In the genomic region with DNA sequence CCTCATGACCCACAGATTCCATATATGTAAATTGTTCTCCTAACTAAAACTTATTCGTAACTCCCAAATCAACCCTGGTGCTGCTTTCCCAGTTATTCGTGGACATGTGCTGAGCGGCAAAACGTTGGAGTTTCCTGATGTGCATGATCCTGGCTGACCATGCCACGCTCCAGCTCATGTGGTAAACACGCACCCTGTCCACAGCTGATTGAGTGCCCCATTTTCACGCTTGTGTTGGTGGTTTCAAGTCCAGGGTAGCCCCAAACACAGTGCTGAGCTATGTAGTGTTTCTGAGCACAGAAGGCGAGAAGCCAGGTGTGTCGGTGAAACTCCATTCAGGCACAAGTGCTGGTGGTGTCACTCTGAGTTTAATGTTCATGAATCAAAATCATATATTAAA, we compare ENCODE assay signal across 17 cellular contexts. TPM values are rescaled to one million over a fixed set of nuclear protein-coding genes. Genes with fewer than 3 reads are reported as not detected.
A peak's percentile ranks its signal among the peaks of the same experiment; 100 is the strongest.
DNase-seq lines count a peak whose midpoint lies in the region; ATAC-seq and TF ChIP-seq lines count a peak whose summit lies in the region.
"Had no signal": no experiment of that assay in that cellular context is flagged by ENCODE, and none has a peak within 500 bp of the region (broad histone marks: within the 10 kb centered on the region; RNA-seq: fewer than 3 reads in every experiment).

No MANE protein-coding gene starts in this region.

- no peak for TF ChIP-seq RAD21 in IMR-90 (IDR thresholded peaks at IDR 0.05; ENCODE audit: low read length)

- H3K18ac ChIP-seq in IMR-90 (ENCODE audit: low read depth, low read length): no peak overlapping the region

- H2BK20ac ChIP-seq in IMR-90 (ENCODE audit: low read depth, low read length): no peak overlapping the region

- no peak overlapping the region for H4K91ac ChIP-seq in IMR-90 (ENCODE audit: insufficient read depth, low read depth, low read length)

- no peak overlapping the region for H3K56ac ChIP-seq in IMR-90 (ENCODE audit: extremely low read depth, insufficient read depth, low read length)

- H4K20me1 ChIP-seq in IMR-90 (ENCODE audit: insufficient read depth, low read length): no peaks in the 10 kb centered on the region

- H3K4me1 ChIP-seq in IMR-90 (ENCODE audit: control insufficient read depth, insufficient read depth, low read length) (no peaks in the 10 kb centered on the region), lung (ENCODE audit: control insufficient read depth in 2 of 2, insufficient read depth in 2 of 2, low read length in 2 of 2) (no peaks in the 10 kb centered on the region)

- no peak overlapping the region for H3K4me3 Mint-ChIP-seq in endothelial cell (ENCODE audit: unreplicated experiment)
- H3K4me3 Mint-ChIP-seq: CD4-positive, alpha-beta memory T cell; HFFc6 had no signal

- TF ChIP-seq POLR2A in IMR-90 (IDR thresholded peaks at IDR 0.05; ENCODE audit: low read depth, low read length): no peak

- H3K9me3 ChIP-seq in IMR-90 (ENCODE audit: control insufficient read depth, insufficient read depth, low read length) (peaks cover 3% of the 10 kb centered on the region), lung (ENCODE audit: control insufficient read depth in 2 of 2, insufficient read depth in 1 of 2, low read length in 1 of 2) (peaks cover 0 to 1% of the 10 kb centered on the region in 2 donors)
- H3K9me3 ChIP-seq: HAP-1 had no signal

- no peak overlapping the region for H2BK120ac ChIP-seq in IMR-90 (ENCODE audit: low read depth, low read length)

- H3K27me3 Mint-ChIP-seq in endothelial cell (ENCODE audit: unreplicated experiment): no peaks in the 10 kb centered on the region

- ATAC-seq in IMR-90 (ENCODE audit: low read depth) (no peak), lung (ENCODE audit: insufficient read depth, low FRiP score) (no peak)

- no peak overlapping the region for H4K5ac ChIP-seq in IMR-90 (ENCODE audit: low read depth, low read length)

- H3K4me3 ChIP-seq in IMR-90 (ENCODE audit: insufficient read depth, low read depth, low read length) (no peak overlapping the region), lung (no peak overlapping the region), brain microvascular endothelial cell (ENCODE audit: low read depth, low read length) (no peak overlapping the region)
- H3K4me3 ChIP-seq: HAP-1 had no signal

- dilution Hi-C loops in IMR-90 (cut with HindIII; ENCODE audit: low sequenced_read_pairs, unreplicated experiment): no loop called here

- no peak overlapping the region for H3K14ac ChIP-seq in IMR-90 (replicated peaks; ENCODE audit: low read depth, low read length)

- intact Hi-C loops in IMR-90 (cut with micrococcal nuclease): no loop called here
- intact Hi-C loops in posterior vena cava (cut with DNase I): loop anchor here in 1 of 2 donors (5.0 kb wide), 1 partner anchor 647 kb away; no protein-coding TSS in a partner anchor

- TF ChIP-seq CTCF in IMR-90 (conservative IDR thresholded peaks at IDR 0.05; ENCODE audit: low read depth, low read length) (no peak), lung (IDR thresholded peaks at IDR 0.05; ENCODE audit: control extremely low read depth, extremely low read depth) (no peak), brain microvascular endothelial cell (IDR thresholded peaks at IDR 0.05; ENCODE audit: low read depth, low read length, missing control alignments) (no peak), endothelial cell (IDR thresholded peaks at IDR 0.05; ENCODE audit: unreplicated experiment) (no peak)

- H3K27ac Mint-ChIP-seq in endothelial cell (ENCODE audit: unreplicated experiment): no peak overlapping the region
- H3K27ac Mint-ChIP-seq: CD4-positive, alpha-beta memory T cell; HFFc6 had no signal

- H2AFZ ChIP-seq in IMR-90 (replicated peaks; ENCODE audit: low read length, poor library complexity): peak overlapping the region; percentile 48

- H4K8ac ChIP-seq in IMR-90 (ENCODE audit: low read depth in 2 of 2, low read length in 2 of 2): no peak overlapping the region

- in situ Hi-C loops in IMR-90 (cut with MboI; ENCODE audit: low sequenced_read_pairs): loop anchor here (5.0 to 10.0 kb wide), 4 partner anchors 514 to 1164 kb away; partner anchors contain the start of gene MYLK4
- in situ Hi-C loops in brain microvascular endothelial cell (cut with HindIII; ENCODE audit: low pct_ligation_motif_present, low sequenced_read_pairs): no loop called here

- H2AK9ac ChIP-seq in IMR-90 (replicated peaks; ENCODE audit: low read depth, low read length, poor library complexity): no peak overlapping the region

- H3K4me1 Mint-ChIP-seq in endothelial cell (ENCODE audit: unreplicated experiment): peaks cover 3% of the 10 kb centered on the region
- H3K4me1 Mint-ChIP-seq: CD4-positive, alpha-beta memory T cell had no signal

- H3K27ac ChIP-seq in IMR-90 (ENCODE audit: insufficient read depth, low read length): no peak overlapping the region
- H3K27ac ChIP-seq in lung (ENCODE audit: low read depth in 1 of 2, low read length in 1 of 2): no peak overlapping the region
- H3K27ac ChIP-seq in brain microvascular endothelial cell: no peak overlapping the region

- H2BK15ac ChIP-seq in IMR-90 (ENCODE audit: low read depth, low read length): no peak overlapping the region

- H2BK5ac ChIP-seq in IMR-90 (ENCODE audit: low read depth, low read length, poor library complexity, severe bottlenecking): no peak overlapping the region

- no peaks in the 10 kb centered on the region for H3K9me1 ChIP-seq in IMR-90 (ENCODE audit: insufficient read depth, low read length)

- H3K79me1 ChIP-seq in IMR-90 (ENCODE audit: low read depth in 1 of 2, low read length in 2 of 2): no peaks in the 10 kb centered on the region

- CTCF ChIA-PET in IMR-90 (lab: Yijun Ruan, JAX): no interaction called here

- no peak overlapping the region for H3K23ac ChIP-seq in IMR-90 (ENCODE audit: low read depth, low read length)

- no peaks in the 10 kb centered on the region for H3K9me3 Mint-ChIP-seq in endothelial cell (ENCODE audit: unreplicated experiment)
- H3K9me3 Mint-ChIP-seq: CD4-positive, alpha-beta memory T cell; HFFc6 had no signal

- H2AK5ac ChIP-seq in IMR-90 (ENCODE audit: low read depth, low read length): no peak overlapping the region

- WGBS in IMR-90 (ENCODE audit: extremely low coverage in 2 of 2, insufficient read length in 1 of 2), 2 experiments: 80% methylated on average over 2 of the region's 9 CpGs; no CpG with 5 or more reads in 1 of the 2 experiments
- 88 to 96% methylated on average over 9 of the region's 9 CpGs for WGBS in lung, 2 donors

- no peak overlapping the region for H3K9ac ChIP-seq in IMR-90 (ENCODE audit: low read depth, low read length)

- H3K36me3 ChIP-seq in IMR-90 (ENCODE audit: control insufficient read depth, insufficient read depth, low read length) (no peaks in the 10 kb centered on the region), lung (ENCODE audit: control insufficient read depth in 2 of 2, insufficient read depth in 2 of 2, low read length in 2 of 2) (no peaks in the 10 kb centered on the region), brain microvascular endothelial cell (replicated peaks) (no peaks in the 10 kb centered on the region)
- H3K36me3 ChIP-seq: HAP-1 had no signal

- peak; percentile 30 for DNase-seq in activated effector memory CD4-positive, alpha-beta T cell treated with anti-CD3 and anti-CD28 coated beads, Interleukin-2, amount 50 U/mL, for 16 hours
- no peak for DNase-seq in activated effector memory CD4-positive, alpha-beta T cell treated with Interleukin-2 at 50 U/mL for 16 hours
- DNase-seq in IMR-90: no peak
- peak; percentile 27 for DNase-seq in lung (ENCODE audit: low spot score)
- peak; percentile 53 for DNase-seq in posterior vena cava (ENCODE audit: low spot score)
- DNase-seq in NCI-H82 treated with DMSO at 0.1 percent for 48 hours (lab: John Stamatoyannopoulos, UW; ENCODE audit: unreplicated experiment): no peak
- DNase-seq in brain microvascular endothelial cell: no peak
- DNase-seq in endothelial cell (ENCODE audit: low spot score): no peak
- DNase-seq: C1 segment of cervical spinal cord; Calu3; CD4-positive, alpha-beta memory T cell; COR-L47; DMS153; DND-41; GOT3; HFFc6 had no signal

- no peaks in the 10 kb centered on the region for H3K36me3 Mint-ChIP-seq in endothelial cell (ENCODE audit: low read depth, unreplicated experiment)
- H3K36me3 Mint-ChIP-seq: CD4-positive, alpha-beta memory T cell had no signal

- H3K27me3 ChIP-seq in IMR-90 (ENCODE audit: control insufficient read depth, insufficient read depth, low read length): peaks cover 38% of the 10 kb centered on the region
- no peaks in the 10 kb centered on the region for H3K27me3 ChIP-seq in lung (ENCODE audit: control insufficient read depth, insufficient read depth)
- peaks cover 12% of the 10 kb centered on the region for H3K27me3 ChIP-seq in brain microvascular endothelial cell (replicated peaks)

- no TSS peak for BruUV-seq in IMR-90 (replicated peaks; lab: Mats Ljungman, UMichigan)

- POLR2A ChIA-PET in IMR-90 (lab: Charles Lee; ENCODE audit: unreplicated experiment): no interaction called here

- H3K4ac ChIP-seq in IMR-90 (ENCODE audit: low read depth, low read length): no peak overlapping the region

- H3K4me2 ChIP-seq in IMR-90 (ENCODE audit: low read depth, low read length): no peak overlapping the region

TF ChIP-seq in IMR-90, 13 proteins besides CTCF, POLR2A, EP300 and RAD21 (continues in another document):
- TF ChIP-seq, protein P1, sequence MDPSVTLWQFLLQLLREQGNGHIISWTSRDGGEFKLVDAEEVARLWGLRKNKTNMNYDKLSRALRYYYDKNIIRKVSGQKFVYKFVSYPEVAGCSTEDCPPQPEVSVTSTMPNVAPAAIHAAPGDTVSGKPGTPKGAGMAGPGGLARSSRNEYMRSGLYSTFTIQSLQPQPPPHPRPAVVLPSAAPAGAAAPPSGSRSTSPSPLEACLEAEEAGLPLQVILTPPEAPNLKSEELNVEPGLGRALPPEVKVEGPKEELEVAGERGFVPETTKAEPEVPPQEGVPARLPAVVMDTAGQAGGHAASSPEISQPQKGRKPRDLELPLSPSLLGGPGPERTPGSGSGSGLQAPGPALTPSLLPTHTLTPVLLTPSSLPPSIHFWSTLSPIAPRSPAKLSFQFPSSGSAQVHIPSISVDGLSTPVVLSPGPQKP (IDR thresholded peaks at IDR 0.05; ENCODE audit: borderline replicate concordance, low read depth, low read length): no peak
- TF ChIP-seq SMC3 (IDR thresholded peaks at IDR 0.05; ENCODE audit: low read depth, low read length) (no peak), RFX5 (IDR thresholded peaks at IDR 0.05; ENCODE audit: low read depth, low read length) (no peak), CHD1 (IDR thresholded peaks at IDR 0.05; ENCODE audit: low read depth, low read length) (no peak), MAZ (IDR thresholded peaks at IDR 0.05; ENCODE audit: borderline replicate concordance, low read depth, low read length) (no peak), NFE2L2 (IDR thresholded peaks at IDR 0.05; ENCODE audit: low read depth, low read length) (no peak), MXI1 (IDR thresholded peaks at IDR 0.05; ENCODE audit: borderline replicate concordance, low read depth, low read length) (no peak)

RNA-seq across cellular contexts. Expression of gene FOXC1, which starts 19.1 kb away (rescaled TPM):
- 1.3 and 1.9 TPM in 2 replicates for total RNA-seq in IMR-90 (2012; rRNA removed)
- 4.0 and 4.7 TPM in 2 replicates for polyA plus RNA-seq in IMR-90 (2012; rRNA removed)
- 3.4 and 6.3 TPM in 2 replicates for polyA plus RNA-seq in IMR-90 (2012; cell fraction: cytosol; rRNA removed)
- 6.5 and 7.2 TPM in 2 replicates for polyA plus RNA-seq in IMR-90 (2012; cell fraction: nucleus; rRNA removed; ENCODE audit: low replicate concordance)
- total RNA-seq in lung: 1 to 10 TPM; 2.7 to 6.2 TPM
- polyA plus RNA-seq in lung: 1 to 10 TPM; 1.4 to 2.2 TPM
- 10 to 100 TPM; 27.6 to 33.5 TPM for total RNA-seq in posterior vena cava
- 112 TPM for total RNA-seq in endothelial cell (ENCODE audit: unreplicated experiment)
- total RNA-seq: CD4-positive, alpha-beta memory T cell had no signal
- polyA plus RNA-seq: CD4-positive, alpha-beta memory T cell had no signal

Comparison
In these comparisons a context has a peak if more than half of its experiments do, and no peak if none do; other contexts are left out.
1. DNase-seq: peak in activated effector memory CD4-positive, alpha-beta T cell treated with anti-CD3 and anti-CD28 coated beads, Interleukin-2, amount 50 U/mL, for 16 hours (single experiment), lung (single experiment) and posterior vena cava (single experiment); none in activated effector memory CD4-positive, alpha-beta T cell treated with Interleukin-2 at 50 U/mL for 16 hours (single experiment), IMR-90 (single experiment), NCI-H82 treated with DMSO at 0.1 percent for 48 hours (single experiment), brain microvascular endothelial cell (single experiment) and endothelial cell (single experiment).